2 cellular contexts compared by ENCODE assay signal in the genomic region with DNA sequence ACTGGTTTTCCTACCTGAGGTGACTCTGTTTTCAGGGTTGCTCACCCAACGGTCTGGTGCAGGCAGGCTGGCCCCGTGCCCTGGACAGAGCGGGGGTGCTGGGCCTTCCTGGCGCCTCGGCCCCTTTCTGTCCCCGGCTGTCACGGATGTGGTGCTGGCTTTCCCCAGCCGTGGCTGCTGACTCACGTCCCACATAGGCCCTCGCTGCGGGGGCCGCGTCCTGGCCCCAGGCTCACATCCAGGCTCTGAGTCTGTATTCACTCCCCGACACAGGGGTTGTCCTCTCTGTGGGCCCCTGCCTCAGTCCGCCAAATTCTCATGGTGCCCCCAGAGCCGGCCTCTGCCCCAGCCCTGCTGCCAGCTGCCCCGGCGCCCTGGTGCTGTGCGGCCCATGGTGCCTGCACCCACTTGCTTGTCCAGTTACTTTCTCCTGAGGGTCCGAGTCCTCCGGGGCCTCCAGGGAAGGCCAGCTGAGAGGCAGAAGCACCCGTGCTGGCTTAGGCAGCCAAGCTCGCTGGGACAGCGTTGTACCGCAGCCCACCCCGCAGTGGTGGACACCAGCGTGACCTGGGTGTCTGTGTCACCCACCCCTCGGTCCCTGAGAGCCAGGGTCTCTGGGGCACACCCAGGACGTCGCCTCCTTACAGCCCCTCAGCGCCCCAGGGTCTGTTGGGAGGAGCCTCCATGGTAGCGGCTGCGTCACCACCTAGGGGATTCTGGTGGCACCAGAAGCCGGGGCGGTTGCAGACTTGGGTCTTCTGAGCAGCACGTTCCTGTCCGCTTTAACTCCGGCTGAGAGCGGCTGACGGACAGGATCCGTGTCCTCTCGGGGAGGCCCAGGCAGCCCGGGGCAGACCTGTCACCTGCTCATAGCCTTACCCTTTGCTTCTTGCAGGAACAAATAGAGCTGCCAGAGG.
TF ChIP-seq lines count a peak whose summit lies in the region.

No MANE protein-coding gene starts in this region.

TF ChIP-seq in SK-N-SH, 30 proteins besides CTCF, POLR2A, EP300 and RAD21 (continued from another document):
- TF ChIP-seq, protein P1, sequence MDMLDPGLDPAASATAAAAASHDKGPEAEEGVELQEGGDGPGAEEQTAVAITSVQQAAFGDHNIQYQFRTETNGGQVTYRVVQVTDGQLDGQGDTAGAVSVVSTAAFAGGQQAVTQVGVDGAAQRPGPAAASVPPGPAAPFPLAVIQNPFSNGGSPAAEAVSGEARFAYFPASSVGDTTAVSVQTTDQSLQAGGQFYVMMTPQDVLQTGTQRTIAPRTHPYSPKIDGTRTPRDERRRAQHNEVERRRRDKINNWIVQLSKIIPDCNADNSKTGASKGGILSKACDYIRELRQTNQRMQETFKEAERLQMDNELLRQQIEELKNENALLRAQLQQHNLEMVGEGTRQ (IDR thresholded peaks at IDR 0.05; ENCODE audit: borderline replicate concordance, low read depth, low read length), result no peak
- TF ChIP-seq, protein P2, sequence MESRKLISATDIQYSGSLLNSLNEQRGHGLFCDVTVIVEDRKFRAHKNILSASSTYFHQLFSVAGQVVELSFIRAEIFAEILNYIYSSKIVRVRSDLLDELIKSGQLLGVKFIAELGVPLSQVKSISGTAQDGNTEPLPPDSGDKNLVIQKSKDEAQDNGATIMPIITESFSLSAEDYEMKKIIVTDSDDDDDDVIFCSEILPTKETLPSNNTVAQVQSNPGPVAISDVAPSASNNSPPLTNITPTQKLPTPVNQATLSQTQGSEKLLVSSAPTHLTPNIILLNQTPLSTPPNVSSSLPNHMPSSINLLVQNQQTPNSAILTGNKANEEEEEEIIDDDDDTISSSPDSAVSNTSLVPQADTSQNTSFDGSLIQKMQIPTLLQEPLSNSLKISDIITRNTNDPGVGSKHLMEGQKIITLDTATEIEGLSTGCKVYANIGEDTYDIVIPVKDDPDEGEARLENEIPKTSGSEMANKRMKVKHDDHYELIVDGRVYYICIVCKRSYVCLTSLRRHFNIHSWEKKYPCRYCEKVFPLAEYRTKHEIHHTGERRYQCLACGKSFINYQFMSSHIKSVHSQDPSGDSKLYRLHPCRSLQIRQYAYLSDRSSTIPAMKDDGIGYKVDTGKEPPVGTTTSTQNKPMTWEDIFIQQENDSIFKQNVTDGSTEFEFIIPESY (IDR thresholded peaks at IDR 0.05; ENCODE audit: borderline replicate concordance, low read depth), result no peak
- TF ChIP-seq, protein P3, sequence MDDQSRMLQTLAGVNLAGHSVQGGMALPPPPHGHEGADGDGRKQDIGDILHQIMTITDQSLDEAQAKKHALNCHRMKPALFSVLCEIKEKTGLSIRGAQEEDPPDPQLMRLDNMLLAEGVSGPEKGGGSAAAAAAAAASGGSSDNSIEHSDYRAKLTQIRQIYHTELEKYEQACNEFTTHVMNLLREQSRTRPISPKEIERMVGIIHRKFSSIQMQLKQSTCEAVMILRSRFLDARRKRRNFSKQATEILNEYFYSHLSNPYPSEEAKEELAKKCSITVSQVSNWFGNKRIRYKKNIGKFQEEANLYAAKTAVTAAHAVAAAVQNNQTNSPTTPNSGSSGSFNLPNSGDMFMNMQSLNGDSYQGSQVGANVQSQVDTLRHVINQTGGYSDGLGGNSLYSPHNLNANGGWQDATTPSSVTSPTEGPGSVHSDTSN (IDR thresholded peaks at IDR 0.05), result no peak
- no peak for TF ChIP-seq FOXJ3 (CRISPR knock-in tag; IDR thresholded peaks at IDR 0.05)
- TF ChIP-seq SIN3A (IDR thresholded peaks at IDR 0.05; ENCODE audit: borderline replicate concordance, low read depth, low read length), result no peak
- TF ChIP-seq, protein P4, sequence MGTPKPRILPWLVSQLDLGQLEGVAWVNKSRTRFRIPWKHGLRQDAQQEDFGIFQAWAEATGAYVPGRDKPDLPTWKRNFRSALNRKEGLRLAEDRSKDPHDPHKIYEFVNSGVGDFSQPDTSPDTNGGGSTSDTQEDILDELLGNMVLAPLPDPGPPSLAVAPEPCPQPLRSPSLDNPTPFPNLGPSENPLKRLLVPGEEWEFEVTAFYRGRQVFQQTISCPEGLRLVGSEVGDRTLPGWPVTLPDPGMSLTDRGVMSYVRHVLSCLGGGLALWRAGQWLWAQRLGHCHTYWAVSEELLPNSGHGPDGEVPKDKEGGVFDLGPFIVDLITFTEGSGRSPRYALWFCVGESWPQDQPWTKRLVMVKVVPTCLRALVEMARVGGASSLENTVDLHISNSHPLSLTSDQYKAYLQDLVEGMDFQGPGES (IDR thresholded peaks at IDR 0.05; ENCODE audit: low read depth, low read length), result no peak
- no peak for TF ChIP-seq JUND (IDR thresholded peaks at IDR 0.05)
- no peak for TF ChIP-seq NRF1 (IDR thresholded peaks at IDR 0.05; ENCODE audit: low read depth, low read length)
- no peak for TF ChIP-seq FOSL2 (IDR thresholded peaks at IDR 0.05; ENCODE audit: borderline replicate concordance, low read depth)
- no peak for TF ChIP-seq EZH2phosphoT487 (IDR thresholded peaks at IDR 0.05; ENCODE audit: borderline replicate concordance, low read depth)

TF ChIP-seq in SK-N-SH treated with all-trans-retinoic acid at 6 μM for 48 hours, 23 proteins besides CTCF, POLR2A, EP300 and RAD21:
- TF ChIP-seq, protein P5, sequence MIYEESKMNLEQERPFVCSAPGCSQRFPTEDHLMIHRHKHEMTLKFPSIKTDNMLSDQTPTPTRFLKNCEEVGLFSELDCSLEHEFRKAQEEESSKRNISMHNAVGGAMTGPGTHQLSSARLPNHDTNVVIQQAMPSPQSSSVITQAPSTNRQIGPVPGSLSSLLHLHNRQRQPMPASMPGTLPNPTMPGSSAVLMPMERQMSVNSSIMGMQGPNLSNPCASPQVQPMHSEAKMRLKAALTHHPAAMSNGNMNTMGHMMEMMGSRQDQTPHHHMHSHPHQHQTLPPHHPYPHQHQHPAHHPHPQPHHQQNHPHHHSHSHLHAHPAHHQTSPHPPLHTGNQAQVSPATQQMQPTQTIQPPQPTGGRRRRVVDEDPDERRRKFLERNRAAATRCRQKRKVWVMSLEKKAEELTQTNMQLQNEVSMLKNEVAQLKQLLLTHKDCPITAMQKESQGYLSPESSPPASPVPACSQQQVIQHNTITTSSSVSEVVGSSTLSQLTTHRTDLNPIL (CRISPR knock-in tag; IDR thresholded peaks at IDR 0.05; ENCODE audit: low read depth), result no peak
- no peak for TF ChIP-seq OSR1 (CRISPR knock-in tag; IDR thresholded peaks at IDR 0.05)
- TF ChIP-seq ZFP30 (CRISPR knock-in tag; IDR thresholded peaks at IDR 0.05), result no peak
- TF ChIP-seq ISL1 (CRISPR knock-in tag; IDR thresholded peaks at IDR 0.05), result no peak
- TF ChIP-seq CSDC2 (CRISPR knock-in tag; IDR thresholded peaks at IDR 0.05), result no peak
- TF ChIP-seq, protein P6, sequence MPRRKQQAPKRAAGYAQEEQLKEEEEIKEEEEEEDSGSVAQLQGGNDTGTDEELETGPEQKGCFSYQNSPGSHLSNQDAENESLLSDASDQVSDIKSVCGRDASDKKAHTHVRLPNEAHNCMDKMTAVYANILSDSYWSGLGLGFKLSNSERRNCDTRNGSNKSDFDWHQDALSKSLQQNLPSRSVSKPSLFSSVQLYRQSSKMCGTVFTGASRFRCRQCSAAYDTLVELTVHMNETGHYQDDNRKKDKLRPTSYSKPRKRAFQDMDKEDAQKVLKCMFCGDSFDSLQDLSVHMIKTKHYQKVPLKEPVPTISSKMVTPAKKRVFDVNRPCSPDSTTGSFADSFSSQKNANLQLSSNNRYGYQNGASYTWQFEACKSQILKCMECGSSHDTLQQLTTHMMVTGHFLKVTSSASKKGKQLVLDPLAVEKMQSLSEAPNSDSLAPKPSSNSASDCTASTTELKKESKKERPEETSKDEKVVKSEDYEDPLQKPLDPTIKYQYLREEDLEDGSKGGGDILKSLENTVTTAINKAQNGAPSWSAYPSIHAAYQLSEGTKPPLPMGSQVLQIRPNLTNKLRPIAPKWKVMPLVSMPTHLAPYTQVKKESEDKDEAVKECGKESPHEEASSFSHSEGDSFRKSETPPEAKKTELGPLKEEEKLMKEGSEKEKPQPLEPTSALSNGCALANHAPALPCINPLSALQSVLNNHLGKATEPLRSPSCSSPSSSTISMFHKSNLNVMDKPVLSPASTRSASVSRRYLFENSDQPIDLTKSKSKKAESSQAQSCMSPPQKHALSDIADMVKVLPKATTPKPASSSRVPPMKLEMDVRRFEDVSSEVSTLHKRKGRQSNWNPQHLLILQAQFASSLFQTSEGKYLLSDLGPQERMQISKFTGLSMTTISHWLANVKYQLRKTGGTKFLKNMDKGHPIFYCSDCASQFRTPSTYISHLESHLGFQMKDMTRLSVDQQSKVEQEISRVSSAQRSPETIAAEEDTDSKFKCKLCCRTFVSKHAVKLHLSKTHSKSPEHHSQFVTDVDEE (CRISPR knock-in tag; IDR thresholded peaks at IDR 0.05), result no peak
- TF ChIP-seq, protein P7, sequence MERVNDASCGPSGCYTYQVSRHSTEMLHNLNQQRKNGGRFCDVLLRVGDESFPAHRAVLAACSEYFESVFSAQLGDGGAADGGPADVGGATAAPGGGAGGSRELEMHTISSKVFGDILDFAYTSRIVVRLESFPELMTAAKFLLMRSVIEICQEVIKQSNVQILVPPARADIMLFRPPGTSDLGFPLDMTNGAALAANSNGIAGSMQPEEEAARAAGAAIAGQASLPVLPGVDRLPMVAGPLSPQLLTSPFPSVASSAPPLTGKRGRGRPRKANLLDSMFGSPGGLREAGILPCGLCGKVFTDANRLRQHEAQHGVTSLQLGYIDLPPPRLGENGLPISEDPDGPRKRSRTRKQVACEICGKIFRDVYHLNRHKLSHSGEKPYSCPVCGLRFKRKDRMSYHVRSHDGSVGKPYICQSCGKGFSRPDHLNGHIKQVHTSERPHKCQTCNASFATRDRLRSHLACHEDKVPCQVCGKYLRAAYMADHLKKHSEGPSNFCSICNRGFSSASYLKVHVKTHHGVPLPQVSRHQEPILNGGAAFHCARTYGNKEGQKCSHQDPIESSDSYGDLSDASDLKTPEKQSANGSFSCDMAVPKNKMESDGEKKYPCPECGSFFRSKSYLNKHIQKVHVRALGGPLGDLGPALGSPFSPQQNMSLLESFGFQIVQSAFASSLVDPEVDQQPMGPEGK (CRISPR knock-in tag; IDR thresholded peaks at IDR 0.05; ENCODE audit: borderline replicate concordance), result no peak
- no peak for TF ChIP-seq SNAI2 (CRISPR knock-in tag; IDR thresholded peaks at IDR 0.05)
- TF ChIP-seq ZNF8 (CRISPR knock-in tag; IDR thresholded peaks at IDR 0.05), result no peak
- no peak for TF ChIP-seq ESRRG (CRISPR knock-in tag; IDR thresholded peaks at IDR 0.05)
- no peak for TF ChIP-seq ZNF565 (CRISPR knock-in tag; conservative IDR thresholded peaks at IDR 0.05; ENCODE audit: low read depth)
